In the genomic region with DNA sequence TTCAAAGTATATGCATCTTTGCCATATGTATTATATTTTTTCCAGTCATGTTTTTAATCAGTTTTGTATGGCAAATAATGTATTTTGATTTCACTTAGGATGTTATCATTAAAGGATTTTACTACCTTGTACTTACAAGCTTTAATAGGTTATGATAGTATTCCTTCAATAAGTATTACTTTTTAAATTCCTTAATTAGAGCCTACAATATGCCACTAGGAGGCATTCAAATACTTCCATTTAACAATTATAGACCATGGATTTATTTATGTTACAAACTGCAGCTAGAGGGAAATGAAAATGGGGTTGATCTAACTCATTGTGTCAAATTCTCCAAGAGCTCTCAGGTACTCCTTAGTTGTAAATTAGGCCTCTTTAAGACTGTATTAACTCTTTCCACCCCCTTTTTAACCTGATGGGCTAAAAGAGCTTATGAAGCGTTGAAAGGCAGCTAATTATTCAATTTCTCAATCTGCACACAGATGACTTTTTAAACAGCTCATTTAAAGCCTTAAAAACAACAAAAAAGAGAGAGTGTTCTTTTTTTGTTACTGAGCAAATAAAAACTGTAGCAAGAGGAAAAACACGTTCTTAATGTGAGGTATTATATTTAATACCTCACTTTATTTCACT, we compare ENCODE assay signal across 9 cellular contexts.
A peak's percentile ranks its signal among the peaks of the same experiment; 100 is the strongest.
DNase-seq lines count a peak whose midpoint lies in the region; ATAC-seq and TF ChIP-seq lines count a peak whose summit lies in the region.
"Had no signal": no experiment of that assay in that cellular context is flagged by ENCODE, and none has a peak within 500 bp of the region (broad histone marks: within the 10 kb centered on the region; RNA-seq: fewer than 3 reads in every experiment).

No MANE protein-coding gene starts in this region.

- peaks cover 35% of the 10 kb centered on the region for H3K4me1 ChIP-seq in BE2C
- H3K4me1 ChIP-seq in adipocyte (ENCODE audit: control insufficient read depth, insufficient read depth, low read length): peaks cover 10% of the 10 kb centered on the region
- H3K4me1 ChIP-seq in left lung: no peaks in the 10 kb centered on the region
- H3K4me1 ChIP-seq in esophagus muscularis mucosa: peaks cover 0 to 5% (median 0%) of the 10 kb centered on the region in 4 donors

- no peaks in the 10 kb centered on the region for H3K9me3 Mint-ChIP-seq in activated T-helper 2 cell treated with anti-CD3 and anti-CD28 coated beads, Interferon-gamma antibody, Interleukin-2, Interleukin-4, amounts not matched to agents 10 μg/mL and 5 μg/mL and 100 μg/mL, durations not matched to agents 14 hours and 24 hours and 36 hours
- H3K9me3 Mint-ChIP-seq: T-helper 1 cell treated with Interleukin-12 subunit alpha and Interleukin-12 subunit beta and Interleukin-4 antibody, amounts not matched to agents 30 μg/mL and 1 μg/mL, for 36 hours had no signal

- intact Hi-C loops in left lung (cut with DNase I) (no loop called here), esophagus muscularis mucosa (cut with DNase I) (loop anchor here (5.0 kb wide), 2 partner anchors 253 to 303 kb away; no protein-coding TSS in a partner anchor)
- intact Hi-C loops in activated T-helper 2 cell treated with anti-CD3 and anti-CD28 coated beads, Interferon-gamma antibody, Interleukin-2, Interleukin-4, amounts not matched to agents 10 μg/mL and 5 μg/mL and 100 μg/mL, durations not matched to agents 14 hours and 24 hours and 36 hours (cut with micrococcal nuclease): loop anchor here (5.0 kb wide), 2 partner anchors 298 to 848 kb away; partner anchors contain the start of gene LHX9

- H3K4me3 ChIP-seq in BE2C (ENCODE audit: low read depth, low read length): no peak overlapping the region
- no peak overlapping the region for H3K4me3 ChIP-seq in adipocyte (ENCODE audit: low read length)
- H3K4me3 ChIP-seq in left lung: no peak overlapping the region
- no peak overlapping the region for H3K4me3 ChIP-seq in esophagus muscularis mucosa

- H3K27ac ChIP-seq in left lung (no peak overlapping the region), esophagus muscularis mucosa (replicated peaks in 1 of 4) (no peak overlapping the region)

- no peak overlapping the region for H3K4me3 Mint-ChIP-seq in activated T-helper 2 cell treated with anti-CD3 and anti-CD28 coated beads, Interferon-gamma antibody, Interleukin-2, Interleukin-4, amounts not matched to agents 10 μg/mL and 5 μg/mL and 100 μg/mL, durations not matched to agents 14 hours and 24 hours and 36 hours (ENCODE audit: low read depth)
- H3K4me3 Mint-ChIP-seq: T-helper 1 cell treated with Interleukin-12 subunit alpha and Interleukin-12 subunit beta and Interleukin-4 antibody, amounts not matched to agents 30 μg/mL and 1 μg/mL, for 36 hours had no signal

- H3K27ac Mint-ChIP-seq in activated T-helper 2 cell treated with anti-CD3 and anti-CD28 coated beads, Interferon-gamma antibody, Interleukin-2, Interleukin-4, amounts not matched to agents 10 μg/mL and 5 μg/mL and 100 μg/mL, durations not matched to agents 14 hours and 24 hours and 36 hours: no peak overlapping the region
- H3K27ac Mint-ChIP-seq: T-helper 1 cell treated with Interleukin-12 subunit alpha and Interleukin-12 subunit beta and Interleukin-4 antibody, amounts not matched to agents 30 μg/mL and 1 μg/mL, for 36 hours had no signal

- 40% methylated on average over 2 of the region's 2 CpGs for WGBS in esophagus muscularis mucosa

- ATAC-seq in left lung (peak; percentile 43), GM18511 (IDR thresholded peaks at IDR 0.05; ENCODE audit: unreplicated experiment) (no peak)

- H3K27me3 ChIP-seq in BE2C (no peaks in the 10 kb centered on the region), adipocyte (replicated peaks; ENCODE audit: control insufficient read depth, insufficient read depth, low read length) (no peaks in the 10 kb centered on the region), left lung (no peaks in the 10 kb centered on the region), esophagus muscularis mucosa (no peaks in the 10 kb centered on the region)

- H3K9me3 ChIP-seq in BE2C (no peaks in the 10 kb centered on the region), adipocyte (ENCODE audit: control insufficient read depth, low read length) (no peaks in the 10 kb centered on the region), left lung (no peaks in the 10 kb centered on the region), esophagus muscularis mucosa (no peaks in the 10 kb centered on the region)

- peak; percentile 47 for TF ChIP-seq CTCF in BE2C (IDR thresholded peaks at IDR 0.05; ENCODE audit: low read depth, low read length)
- TF ChIP-seq CTCF in left lung (IDR thresholded peaks at IDR 0.05): peak in 1 of 2 donors; percentile 28
- TF ChIP-seq CTCF in esophagus muscularis mucosa (IDR thresholded peaks at IDR 0.05): peak in 1 of 3 experiments; percentile 41

- no peaks in the 10 kb centered on the region for H3K27me3 Mint-ChIP-seq in activated T-helper 2 cell treated with anti-CD3 and anti-CD28 coated beads, Interferon-gamma antibody, Interleukin-2, Interleukin-4, amounts not matched to agents 10 μg/mL and 5 μg/mL and 100 μg/mL, durations not matched to agents 14 hours and 24 hours and 36 hours (ENCODE audit: low read depth)

- H3K36me3 ChIP-seq in BE2C (no peaks in the 10 kb centered on the region), adipocyte (ENCODE audit: control insufficient read depth, insufficient read depth, low read length, severe bottlenecking) (no peaks in the 10 kb centered on the region), left lung (peaks cover 0 to 7% of the 10 kb centered on the region in 2 donors), esophagus muscularis mucosa (peaks cover 0 to 9% (median 0%) of the 10 kb centered on the region in 4 donors)

- H3K9ac ChIP-seq in adipocyte (ENCODE audit: low read length): no peak overlapping the region

- no peak for DNase-seq in BE2C
- peak; percentile 47 for DNase-seq in MV-4-11 (lab: John Stamatoyannopoulos, UW)
- peak; percentile 66 for DNase-seq in adipocyte (ENCODE audit: low read depth)
- DNase-seq in left lung: no peak
- DNase-seq in esophagus muscularis mucosa (ENCODE audit: extremely low spot score): no peak
- DNase-seq in ureter (ENCODE audit: low spot score): no peak
- DNase-seq in activated T-helper 2 cell treated with anti-CD3 and anti-CD28 coated beads, Interferon-gamma antibody, Interleukin-2, Interleukin-4, amounts not matched to agents 10 μg/mL and 5 μg/mL and 100 μg/mL, durations not matched to agents 14 hours and 24 hours and 36 hours (ENCODE audit: low spot score): no peak

- peaks cover 14% of the 10 kb centered on the region for H3K36me3 Mint-ChIP-seq in activated T-helper 2 cell treated with anti-CD3 and anti-CD28 coated beads, Interferon-gamma antibody, Interleukin-2, Interleukin-4, amounts not matched to agents 10 μg/mL and 5 μg/mL and 100 μg/mL, durations not matched to agents 14 hours and 24 hours and 36 hours (ENCODE audit: low read depth)

- peaks cover 4% of the 10 kb centered on the region for H3K4me1 Mint-ChIP-seq in activated T-helper 2 cell treated with anti-CD3 and anti-CD28 coated beads, Interferon-gamma antibody, Interleukin-2, Interleukin-4, amounts not matched to agents 10 μg/mL and 5 μg/mL and 100 μg/mL, durations not matched to agents 14 hours and 24 hours and 36 hours (ENCODE audit: low read depth)

- TF ChIP-seq EP300 in esophagus muscularis mucosa (IDR thresholded peaks at IDR 0.05): no peak

- no peak for TF ChIP-seq POLR2A in esophagus muscularis mucosa (IDR thresholded peaks at IDR 0.05; ENCODE audit: low read depth)

Comparison
In these comparisons a context has a peak if more than half of its experiments do, and no peak if none do; other contexts are left out.
1. DNase-seq: peak in MV-4-11 (single experiment) and adipocyte (single experiment); none in BE2C (single experiment), left lung (0 of 2), esophagus muscularis mucosa (single experiment), ureter (single experiment) and activated T-helper 2 cell treated with anti-CD3 and anti-CD28 coated beads, Interferon-gamma antibody, Interleukin-2, Interleukin-4, amounts not matched to agents 10 μg/mL and 5 μg/mL and 100 μg/mL, durations not matched to agents 14 hours and 24 hours and 36 hours (single experiment).
2. intact Hi-C loops: an anchor here in esophagus muscularis mucosa (5.0 kb wide) and activated T-helper 2 cell treated with anti-CD3 and anti-CD28 coated beads, Interferon-gamma antibody, Interleukin-2, Interleukin-4, amounts not matched to agents 10 μg/mL and 5 μg/mL and 100 μg/mL, durations not matched to agents 14 hours and 24 hours and 36 hours (5.0 kb wide); none called in left lung.